ENCODE assay signal across 8 cellular contexts in genomic region chr10:104580774-104581675, GRCh38.
DNase-seq lines count a peak whose midpoint lies in the region; ATAC-seq and TF ChIP-seq lines count a peak whose summit lies in the region.

No MANE protein-coding gene starts in this region.

- no peaks in the 10 kb centered on the region for H4K20me1 ChIP-seq in PC-3 (ENCODE audit: low read length)

- no peaks in the 10 kb centered on the region for H3K9me3 Mint-ChIP-seq in CD4-positive, alpha-beta T cell

- no peaks in the 10 kb centered on the region for H3K79me2 ChIP-seq in PC-3 (ENCODE audit: low read length)

- intact Hi-C loops in CD4-positive, alpha-beta T cell (cut with DNase I, micrococcal nuclease): loop anchor here (2.0 to 10.0 kb wide), 3 partner anchors 34 to 344 kb away; no protein-coding TSS in a partner anchor
- intact Hi-C loops in PC-3 (cut with micrococcal nuclease): no loop called here

- peaks cover 17% of the 10 kb centered on the region for H3K4me1 Mint-ChIP-seq in CD4-positive, alpha-beta T cell (ENCODE audit: low read depth)

- peaks cover 20% of the 10 kb centered on the region for H3K27me3 Mint-ChIP-seq in CD4-positive, alpha-beta T cell

- no peaks in the 10 kb centered on the region for H3K9me2 ChIP-seq in PC-3 (replicated peaks; ENCODE audit: low read length)

- TF ChIP-seq CTCF in CD4-positive, alpha-beta T cell (IDR thresholded peaks at IDR 0.05): peak; percentile 96
- TF ChIP-seq CTCF in PC-3 (conservative IDR thresholded peaks at IDR 0.05; ENCODE audit: low read depth, low read length): peak; percentile 79
- TF ChIP-seq CTCF in fibroblast of villous mesenchyme (IDR thresholded peaks at IDR 0.05; ENCODE audit: insufficient read depth, low read depth, low read length): peak; percentile 81

- no peak overlapping the region for H2AFZ ChIP-seq in PC-3 (ENCODE audit: low read length)

- peak; percentile 51 to 73 (median 62) for DNase-seq in CD4-positive, alpha-beta T cell
- peak; percentile 70 for DNase-seq in HT1080 (ENCODE audit: low read depth)
- DNase-seq in PC-3: peak; percentile 71
- peak; percentile 34 for DNase-seq in activated T-helper 1 cell treated with Interleukin-2 at 50 U/mL for 16 hours (ENCODE audit: low read depth)
- peak; percentile 52 for DNase-seq in fibroblast of villous mesenchyme (ENCODE audit: low read depth)
- DNase-seq in non-pigmented ciliary epithelial cell (ENCODE audit: low read depth): peak; percentile 24
- peak; percentile 91 for DNase-seq in superior temporal gyrus (ENCODE audit: extremely low spot score)

- H3K9me3 ChIP-seq in CD4-positive, alpha-beta T cell (ENCODE audit: control insufficient read depth, low read length): no peaks in the 10 kb centered on the region
- no peaks in the 10 kb centered on the region for H3K9me3 ChIP-seq in PC-3 (ENCODE audit: low read length)

- no peaks in the 10 kb centered on the region for H3K36me3 ChIP-seq in PC-3 (ENCODE audit: low read depth, low read length)

- no peak overlapping the region for H3K4me3 ChIP-seq in PC-3 (ENCODE audit: low read length)
- no peak overlapping the region for H3K4me3 ChIP-seq in fibroblast of villous mesenchyme (ENCODE audit: low read depth, low read length)

- no peak overlapping the region for H3K4me3 Mint-ChIP-seq in CD4-positive, alpha-beta T cell

- POLR2A ChIA-PET in CD4-positive, alpha-beta T cell (lab: Charles Lee): interaction anchor here (0.6 kb wide), 1 partner anchor 848 kb away, joined by 3 read pairs; no protein-coding TSS in a partner anchor
- POLR2A ChIA-PET in PC-3 (lab: Charles Lee; ENCODE audit: unreplicated experiment): no interaction called here

- H3K27ac Mint-ChIP-seq in CD4-positive, alpha-beta T cell: no peak overlapping the region

- H3K9ac ChIP-seq in PC-3 (ENCODE audit: low read length): no peak overlapping the region

- CTCF ChIA-PET in CD4-positive, alpha-beta T cell (lab: Charles Lee): no interaction called here
- CTCF ChIA-PET in PC-3 (lab: Charles Lee): interaction anchor here (0.7 kb wide), 1 partner anchor 188 kb away, joined by 5 read pairs; no protein-coding TSS in a partner anchor

- H3F3A ChIP-seq in PC-3 (ENCODE audit: low read length, unreplicated experiment): no peaks in the 10 kb centered on the region

- H3K36me3 Mint-ChIP-seq in CD4-positive, alpha-beta T cell (ENCODE audit: low read depth): no peaks in the 10 kb centered on the region

- H3K4me2 ChIP-seq in PC-3 (ENCODE audit: low read length): no peak overlapping the region

- H3K27me3 ChIP-seq in CD4-positive, alpha-beta T cell (ENCODE audit: control insufficient read depth, insufficient read depth, low read length): no peaks in the 10 kb centered on the region
- H3K27me3 ChIP-seq in PC-3 (ENCODE audit: low read length): peaks cover 34% of the 10 kb centered on the region

- no peak overlapping the region for H3K27ac ChIP-seq in CD4-positive, alpha-beta T cell (ENCODE audit: low read depth, low read length)
- no peak overlapping the region for H3K27ac ChIP-seq in PC-3 (ENCODE audit: low read length)

- ATAC-seq in CD4-positive, alpha-beta T cell (ENCODE audit: poor library complexity): peak; percentile 83
- ATAC-seq in GM19372 (IDR thresholded peaks at IDR 0.05; ENCODE audit: low read depth, unreplicated experiment) (peak; percentile 63), PC-3 (peak; percentile 79)

- BruUV-seq in PC-3 (replicated peaks; lab: Mats Ljungman, UMichigan): no TSS peak

- no peaks in the 10 kb centered on the region for H3K4me1 ChIP-seq in PC-3 (ENCODE audit: insufficient read depth, low read length)

Comparison
In these comparisons a context has a peak if more than half of its experiments do, and no peak if none do; other contexts are left out.
1. DNase-seq: peak in every context shown above with its lines; median percentile 91 in superior temporal gyrus; 71 in PC-3; 70 in HT1080; 62 in CD4-positive, alpha-beta T cell; 52 in fibroblast of villous mesenchyme; 34 in activated T-helper 1 cell treated with Interleukin-2 at 50 U/mL for 16 hours; 24 in non-pigmented ciliary epithelial cell.